In the genomic region with DNA sequence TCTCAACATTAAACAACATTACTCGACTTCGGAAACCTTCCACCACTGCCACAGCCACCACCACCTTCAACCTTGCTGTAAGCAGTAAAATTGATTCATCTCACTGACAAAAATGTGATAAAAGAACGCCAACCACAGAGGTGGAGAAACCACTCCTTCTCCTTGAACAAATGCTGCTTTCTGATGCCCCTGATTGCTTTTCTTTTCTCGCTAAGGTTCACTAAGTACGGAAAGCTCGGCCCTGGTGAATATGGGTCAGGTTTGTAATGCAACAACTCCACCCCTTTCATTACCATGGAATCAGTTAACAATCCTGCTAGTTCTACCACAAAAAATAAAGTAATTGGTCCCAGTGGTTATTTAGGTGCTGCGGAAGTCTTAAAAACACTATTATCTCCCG, we compare ENCODE assay signal across 18 cellular contexts. TPM values are rescaled to one million over a fixed set of nuclear protein-coding genes. Genes with fewer than 3 reads are reported as not detected.
"Had no signal": no experiment of that assay in that cellular context is flagged by ENCODE, and none has a peak within 500 bp of the region (broad histone marks: within the 10 kb centered on the region; RNA-seq: fewer than 3 reads in every experiment).

No MANE protein-coding gene starts in this region.

- DNase-seq: activated CD4-positive, alpha-beta memory T cell treated with anti-CD3 and anti-CD28 coated beads, Interleukin-2, amount 10 ng/mL, durations not matched to agents 7 days and 5 days; activated CD4-positive, alpha-beta T cell treated with anti-CD3 and anti-CD28 coated beads for 4 hours; activated naive CD4-positive, alpha-beta T cell treated with anti-CD3 and anti-CD28 coated beads, Interleukin-2, amount 50 U/mL, for 16 hours; activated T-cell treated with anti-CD3 and anti-CD28 coated beads, Interleukin-2, amount 50 U/mL, for 24 hours; effector memory CD4-positive, alpha-beta T cell; gastrocnemius medialis; left lung; natural killer cell; pancreas; stimulated activated CD4-positive, alpha-beta T cell treated with anti-CD3 and anti-CD28 coated beads, Interleukin-15, amount 100 ng/mL, for 24 hours; stimulated activated CD4-positive, alpha-beta T cell treated with anti-CD3 and anti-CD28 coated beads, Interleukin-4, amount 100 ng/mL, for 1 hour; stimulated activated naive B cell treated with anti-CD40 and anti-IgM and Interleukin-4, amounts not matched to agents 10 μg/mL and 1 μg/mL and 100 μg/mL, for 72 hours; SW 1271; thyroid gland had no signal

- H3K4me3 Mint-ChIP-seq: activated CD4-positive, alpha-beta memory T cell treated with anti-CD3 and anti-CD28 coated beads, Interleukin-2, amount 10 ng/mL, durations not matched to agents 7 days and 5 days; activated T-cell treated with anti-CD3 and anti-CD28 coated beads, Interleukin-2, amount 50 U/mL, for 24 hours; central memory CD8-positive, alpha-beta T cell; memory B cell; natural killer cell; stimulated activated naive B cell treated with anti-CD40 and anti-IgM and Interleukin-4, amounts not matched to agents 10 μg/mL and 1 μg/mL and 100 μg/mL, for 72 hours had no signal

- H3K4me3 ChIP-seq: gastrocnemius medialis, left lung, pancreas, thyroid gland had no signal

- H3K4me1 Mint-ChIP-seq: activated CD4-positive, alpha-beta memory T cell treated with anti-CD3 and anti-CD28 coated beads, Interleukin-2, amount 10 ng/mL, durations not matched to agents 7 days and 5 days; central memory CD8-positive, alpha-beta T cell; memory B cell; natural killer cell; stimulated activated naive B cell treated with anti-CD40 and anti-IgM and Interleukin-4, amounts not matched to agents 10 μg/mL and 1 μg/mL and 100 μg/mL, for 72 hours had no signal

- H3K36me3 ChIP-seq: gastrocnemius medialis, left lung, pancreas, thyroid gland had no signal

- H3K27me3 Mint-ChIP-seq: activated CD4-positive, alpha-beta memory T cell treated with anti-CD3 and anti-CD28 coated beads, Interleukin-2, amount 10 ng/mL, durations not matched to agents 7 days and 5 days; activated T-cell treated with anti-CD3 and anti-CD28 coated beads, Interleukin-2, amount 50 U/mL, for 24 hours; central memory CD8-positive, alpha-beta T cell; stimulated activated naive B cell treated with anti-CD40 and anti-IgM and Interleukin-4, amounts not matched to agents 10 μg/mL and 1 μg/mL and 100 μg/mL, for 72 hours had no signal

- H3K9me3 Mint-ChIP-seq: activated CD4-positive, alpha-beta memory T cell treated with anti-CD3 and anti-CD28 coated beads, Interleukin-2, amount 10 ng/mL, durations not matched to agents 7 days and 5 days; activated T-cell treated with anti-CD3 and anti-CD28 coated beads, Interleukin-2, amount 50 U/mL, for 24 hours; central memory CD8-positive, alpha-beta T cell; stimulated activated naive B cell treated with anti-CD40 and anti-IgM and Interleukin-4, amounts not matched to agents 10 μg/mL and 1 μg/mL and 100 μg/mL, for 72 hours had no signal

- H3K27ac ChIP-seq: gastrocnemius medialis, pancreas, thyroid gland had no signal

- H3K36me3 Mint-ChIP-seq: memory B cell; natural killer cell; stimulated activated naive B cell treated with anti-CD40 and anti-IgM and Interleukin-4, amounts not matched to agents 10 μg/mL and 1 μg/mL and 100 μg/mL, for 72 hours; WTC11 had no signal

- ATAC-seq: gastrocnemius medialis; natural killer cell; stimulated activated naive B cell treated with anti-CD40 and anti-IgM and Interleukin-4, amounts not matched to agents 10 μg/mL and 1 μg/mL and 100 μg/mL, for 72 hours; WTC11 had no signal

- H3K4me1 ChIP-seq: gastrocnemius medialis had no signal

- H3K9me3 ChIP-seq: gastrocnemius medialis, left lung, pancreas, thyroid gland had no signal

- H3K27ac Mint-ChIP-seq: activated CD4-positive, alpha-beta memory T cell treated with anti-CD3 and anti-CD28 coated beads, Interleukin-2, amount 10 ng/mL, durations not matched to agents 7 days and 5 days; activated T-cell treated with anti-CD3 and anti-CD28 coated beads, Interleukin-2, amount 50 U/mL, for 24 hours; memory B cell; natural killer cell; stimulated activated naive B cell treated with anti-CD40 and anti-IgM and Interleukin-4, amounts not matched to agents 10 μg/mL and 1 μg/mL and 100 μg/mL, for 72 hours; WTC11 had no signal

- H3K27me3 ChIP-seq: left lung, pancreas, thyroid gland had no signal

RNA-seq across cellular contexts. Expression of gene MEIS2, which starts 44.9 kb away (rescaled TPM):
- total RNA-seq: activated CD4-positive, alpha-beta memory T cell treated with anti-CD3 and anti-CD28 coated beads, Interleukin-2, amount 10 ng/mL, durations not matched to agents 7 days and 5 days; T-helper 2 cell treated with Interferon-gamma antibody and Interleukin-4, amounts not matched to agents 100 ng/mL and 5 ng/mL, for 36 hours had no signal
